Comparison of ENCODE assay signal across 17 cellular contexts in genomic region chr7:25615005-25615404, GRCh38.
DNase-seq lines count a peak whose midpoint lies in the region; ATAC-seq, FAIRE-seq and TF ChIP-seq lines count a peak whose summit lies in the region.
"Had no signal": no experiment of that assay in that cellular context is flagged by ENCODE, and none has a peak within 500 bp of the region (broad histone marks: within the 10 kb centered on the region; RNA-seq: fewer than 3 reads in every experiment).

No MANE protein-coding gene starts in this region.

- H3K4me3 ChIP-seq in SJSA1 (no peak overlapping the region), spleen (no peak overlapping the region)
- H3K4me3 ChIP-seq: lung, stomach had no signal

- H3K27me3 ChIP-seq in SJSA1 (replicated peaks) (no peaks in the 10 kb centered on the region), spleen (replicated peaks in 1 of 7) (no peaks in the 10 kb centered on the region)
- H3K27me3 ChIP-seq: foreskin keratinocyte, stomach had no signal

- WGBS in spleen, 5 donors: 24 to 43% (median 37%) methylated on average over 4 of the region's 4 CpGs

- ATAC-seq in left ventricle myocardium superior: peak; percentile 67
- ATAC-seq: foreskin keratinocyte had no signal

- no peak for TF ChIP-seq CTCF in spleen (IDR thresholded peaks at IDR 0.05 in 8 of 11, conservative IDR thresholded peaks at IDR 0.05 in 3 of 11)

- peak overlapping the region; percentile 32 for H3K27ac ChIP-seq in SJSA1
- peak overlapping the region in 5 of 8 donors; percentile 8 to 54 (median 27) for H3K27ac ChIP-seq in spleen
- H3K27ac ChIP-seq: foreskin keratinocyte had no signal

- no peak for FAIRE-seq in urothelium cell line (lab: Jason Lieb, UNC)

- intact Hi-C loops in left ventricle myocardium superior (cut with micrococcal nuclease) (no loop called here), spleen (cut with DNase I; ENCODE audit: low total_unique reads) (no loop called here)

- in situ Hi-C loops in KBM-7 (cut with MboI; ENCODE audit: low pct_unique_long_range_greater_than_20kb, low sequenced_read_pairs): no loop called here

- no peak for TF ChIP-seq POLR2A in spleen (IDR thresholded peaks at IDR 0.05)

- peak; percentile 89 for DNase-seq in KBM-7
- DNase-seq in SJSA1 (ENCODE audit: low read depth in 1 of 2, low spot score in 2 of 2): peak in 1 of 2 experiments; percentile 48
- no peak for DNase-seq in left ventricle myocardium superior
- no peak for DNase-seq in spleen
- DNase-seq in activated CD4-positive, alpha-beta T cell treated with anti-CD3 and anti-CD28 coated beads for 4 hours: no peak
- DNase-seq in NCI-H1436 (lab: John Stamatoyannopoulos, UW): no peak
- no peak for DNase-seq in effector CD8-positive, alpha-beta T cell (lab: John Stamatoyannopoulos, UW)
- DNase-seq in urothelium cell line (ENCODE audit: low spot score): no peak
- DNase-seq: activated effector memory CD4-positive, alpha-beta T cell treated with Interleukin-2 at 50 U/mL for 16 hours; foreskin keratinocyte; H9; IMR-90; NCI-H1092 treated with DMSO at 0.1 percent for 48 hours; NCI-H2171 treated with DMSO at 0.1 percent for 48 hours; RPMI8226; stomach had no signal

- no peaks in the 10 kb centered on the region for H3K36me3 ChIP-seq in SJSA1
- H3K36me3 ChIP-seq in spleen: no peaks in the 10 kb centered on the region

- H3K4me1 ChIP-seq in SJSA1 (replicated peaks) (peaks cover 32% of the 10 kb centered on the region), spleen (peaks cover 14 to 65% (median 47%) of the 10 kb centered on the region in 6 donors)
- H3K4me1 ChIP-seq: foreskin keratinocyte had no signal

- H3K9me3 ChIP-seq in SJSA1 (replicated peaks) (0 out of 2 replicates have a peak, but pooled peaks cover 2% of the 10 kb centered on the region), spleen (peaks cover 0 to 21% (median 14%) of the 10 kb centered on the region in 8 donors)
